ENCODE assay signal across 8 cellular contexts in the genomic region with DNA sequence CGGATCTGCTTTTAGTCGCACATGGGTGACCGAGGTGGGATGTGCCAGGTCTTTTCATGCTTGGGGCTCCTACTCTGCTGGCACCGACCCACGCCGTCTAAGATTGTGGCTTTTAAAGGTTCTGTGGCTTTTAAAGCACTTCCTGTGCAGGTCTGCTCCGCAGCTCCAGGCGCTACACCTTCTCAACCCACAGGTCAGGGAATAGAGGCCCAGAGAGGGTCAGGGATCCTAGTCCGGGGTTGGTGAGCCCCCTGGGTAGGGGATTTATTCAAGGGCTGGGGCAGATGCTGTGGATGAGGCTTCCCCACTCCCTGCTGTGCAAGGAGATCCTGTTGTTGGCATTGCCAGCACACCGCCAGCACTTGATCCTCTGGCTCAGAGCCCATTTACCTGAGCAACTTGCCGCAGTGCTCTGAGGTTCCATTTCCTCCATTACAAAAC.
DNase-seq lines count a peak whose midpoint lies in the region; ATAC-seq and FAIRE-seq lines count a peak whose summit lies in the region.

No MANE protein-coding gene starts in this region.

- peaks cover 1 to 4% of the 10 kb centered on the region in 2 donors for H3K4me1 ChIP-seq in small intestine (ENCODE audit: control insufficient read depth in 2 of 2, insufficient read depth in 1 of 2, low read depth in 1 of 2, low read length in 1 of 2)

- CTCF ChIA-PET in activated naive CD4-positive, alpha-beta T cell treated with anti-CD3 and anti-CD28 coated beads for 36 hours (lab: Charles Lee), result interaction anchor here (0.9 kb wide), 1 partner anchor 369 kb away, joined by 3 read pairs; no protein-coding TSS in a partner anchor

- H3K4me3 Mint-ChIP-seq in activated naive CD4-positive, alpha-beta T cell treated with anti-CD3 and anti-CD28 coated beads for 36 hours, result no peak overlapping the region

- intact Hi-C loops in activated naive CD4-positive, alpha-beta T cell treated with anti-CD3 and anti-CD28 coated beads for 36 hours (cut with micrococcal nuclease), result no loop called here

- no peaks in the 10 kb centered on the region for H3K36me3 ChIP-seq in small intestine (ENCODE audit: control insufficient read depth in 2 of 2, insufficient read depth in 2 of 2, low read length in 2 of 2)

- FAIRE-seq in small intestine (lab: Jason Lieb, UNC), result no peak

- H3K4me3 ChIP-seq in small intestine (ENCODE audit: low read depth in 1 of 2, low read length in 2 of 2), result no peak overlapping the region

- DNase-seq in COR-L47 (lab: John Stamatoyannopoulos, UW) (peak; percentile 26), NCI-H2171 treated with DMSO at 0.1 percent for 48 hours (lab: John Stamatoyannopoulos, UW) (peak; percentile 88), small intestine (peak; percentile 58), OCI-M2 (lab: John Stamatoyannopoulos, UW; ENCODE audit: unreplicated experiment) (no peak), NCI-H187 treated with DMSO at 0.1 percent for 48 hours (lab: John Stamatoyannopoulos, UW) (no peak)
- DNase-seq in activated naive CD4-positive, alpha-beta T cell treated with anti-CD3 and anti-CD28 coated beads for 36 hours, result peak; percentile 51

- no peaks in the 10 kb centered on the region for H3K36me3 Mint-ChIP-seq in activated naive CD4-positive, alpha-beta T cell treated with anti-CD3 and anti-CD28 coated beads for 36 hours (ENCODE audit: low read depth)

- no peaks in the 10 kb centered on the region for H3K27me3 Mint-ChIP-seq in activated naive CD4-positive, alpha-beta T cell treated with anti-CD3 and anti-CD28 coated beads for 36 hours (ENCODE audit: low read depth)

- no peaks in the 10 kb centered on the region for H3K9me3 ChIP-seq in small intestine (ENCODE audit: control insufficient read depth, low read depth)

- H3K27ac Mint-ChIP-seq in activated naive CD4-positive, alpha-beta T cell treated with anti-CD3 and anti-CD28 coated beads for 36 hours, result no peak overlapping the region

- peak overlapping the region in 1 of 2 donors; percentile 17 for H3K27ac ChIP-seq in small intestine (ENCODE audit: low read depth in 1 of 2, low read length in 1 of 2)

- peaks cover 43% of the 10 kb centered on the region for H3K4me1 Mint-ChIP-seq in activated naive CD4-positive, alpha-beta T cell treated with anti-CD3 and anti-CD28 coated beads for 36 hours (ENCODE audit: low read depth)

- no peak for ATAC-seq in HG03439 (IDR thresholded peaks at IDR 0.05; ENCODE audit: unreplicated experiment)
- no peak for ATAC-seq in GM21528 (IDR thresholded peaks at IDR 0.05; ENCODE audit: low FRiP score, unreplicated experiment)

- WGBS in small intestine, 3 donors, result 58 to 74% (median 65%) methylated on average over 11 of the region's 11 CpGs

- no peaks in the 10 kb centered on the region for H3K27me3 ChIP-seq in small intestine (ENCODE audit: control insufficient read depth in 2 of 2, insufficient read depth in 2 of 2, low read length in 2 of 2)

- no peaks in the 10 kb centered on the region for H3K9me3 Mint-ChIP-seq in activated naive CD4-positive, alpha-beta T cell treated with anti-CD3 and anti-CD28 coated beads for 36 hours

Comparison
In these comparisons a context has a peak if more than half of its experiments do, and no peak if none do; other contexts are left out.
1. DNase-seq: peak in COR-L47 (single experiment), NCI-H2171 treated with DMSO at 0.1 percent for 48 hours (single experiment), activated naive CD4-positive, alpha-beta T cell treated with anti-CD3 and anti-CD28 coated beads for 36 hours (single experiment) and small intestine (single experiment); none in OCI-M2 (single experiment) and NCI-H187 treated with DMSO at 0.1 percent for 48 hours (single experiment).